Comparison of ENCODE assay signal across 22 cellular contexts in genomic region chr14:103223818-103224352, GRCh38.
DNase-seq lines count a peak whose midpoint lies in the region; ATAC-seq, FAIRE-seq and TF ChIP-seq lines count a peak whose summit lies in the region.
"Had no signal": no experiment of that assay in that cellular context is flagged by ENCODE, and none has a peak within 500 bp of the region (broad histone marks: within the 10 kb centered on the region; RNA-seq: fewer than 3 reads in every experiment).

No MANE protein-coding gene starts in this region.

- no peak overlapping the region for H3K56ac ChIP-seq in H1 (replicated peaks; ENCODE audit: insufficient read length, low read depth, low read length)

- no peak overlapping the region for H2AK5ac ChIP-seq in H1 (ENCODE audit: low read depth, low read length)

- TF ChIP-seq EP300 in H1 (IDR thresholded peaks at IDR 0.05; ENCODE audit: borderline replicate concordance in 1 of 2, low read depth in 2 of 2, low read length in 2 of 2), result no peak

- H3K9me3 ChIP-seq in H1 (ENCODE audit: insufficient read depth in 2 of 2, low read depth in 1 of 2, low read length in 1 of 2) (no peaks in the 10 kb centered on the region), osteoblast (ENCODE audit: low read depth, low read length) (no peaks in the 10 kb centered on the region), smooth muscle cell (replicated peaks; ENCODE audit: low read depth) (no peaks in the 10 kb centered on the region)
- H3K9me3 ChIP-seq: Caco-2, HAP-1 had no signal

- H3K9me2 ChIP-seq in GM23338 (ENCODE audit: insufficient read depth), result no peaks in the 10 kb centered on the region

- CTCF ChIA-PET in H1 (lab: Charles Lee; ENCODE audit: partially characterized antibody), result interaction anchor here (0.7 to 1.4 kb wide), 8 partner anchors 15 to 157 kb away, joined by 3 to 8 read pairs (median 4); partner anchors contain the start of gene TNFAIP2

- no peak overlapping the region for H3K4ac ChIP-seq in H1 (replicated peaks; ENCODE audit: insufficient read length, low read depth, low read length)

- H4K91ac ChIP-seq in H1 (replicated peaks; ENCODE audit: insufficient read length, low read length), result no peak overlapping the region

- no peak for FAIRE-seq in H1 (lab: Jason Lieb, UNC)
- FAIRE-seq: A204.1 had no signal

- H3K36me3 ChIP-seq in GM23338 (ENCODE audit: insufficient read depth) (no peaks in the 10 kb centered on the region), H1 (ENCODE audit: control insufficient read depth in 2 of 4, insufficient read depth in 4 of 4, low read length in 3 of 4) (no peaks in the 10 kb centered on the region), osteoblast (ENCODE audit: insufficient read depth, low read length) (no peaks in the 10 kb centered on the region), smooth muscle cell (ENCODE audit: low read depth) (no peaks in the 10 kb centered on the region)
- H3K36me3 ChIP-seq: HAP-1 had no signal

- H2BK5ac ChIP-seq in H1 (ENCODE audit: low read depth, low read length), result no peak overlapping the region

- H3K27me3 ChIP-seq in GM23338 (ENCODE audit: insufficient read depth), result peaks cover 37% of the 10 kb centered on the region
- H3K27me3 ChIP-seq in H1 (replicated peaks in 1 of 4; ENCODE audit: control insufficient read depth in 3 of 4, extremely low read depth in 1 of 4, insufficient read depth in 3 of 4, low read length in 3 of 4), result peaks cover 8 to 28% (median 22%) of the 10 kb centered on the region in 4 experiments
- H3K27me3 ChIP-seq in osteoblast (ENCODE audit: insufficient read depth, low read length), result peaks cover 45% of the 10 kb centered on the region
- H3K27me3 ChIP-seq in smooth muscle cell (ENCODE audit: low read depth), result no peaks in the 10 kb centered on the region

- peak overlapping the region; percentile 58; the same call in 1 of the 2 replicates for H4K8ac ChIP-seq in H1 (ENCODE audit: extremely low read depth, insufficient read depth, low read length)

- no peak for TF ChIP-seq RAD21 in H1 (IDR thresholded peaks at IDR 0.05 in 1 of 2, conservative IDR thresholded peaks at IDR 0.05 in 1 of 2; ENCODE audit: low read depth in 2 of 2, low read length in 2 of 2)

- no peak overlapping the region for H3K4me2 ChIP-seq in GM23338
- H3K4me2 ChIP-seq in H1 (ENCODE audit: insufficient read depth in 1 of 2, low read depth in 2 of 2, low read length in 2 of 2), result no peak overlapping the region
- no peak overlapping the region for H3K4me2 ChIP-seq in osteoblast (ENCODE audit: insufficient read depth, low read length)
- H3K4me2 ChIP-seq in smooth muscle cell, result no peak overlapping the region

- WGBS in H1 (ENCODE audit: extremely low coverage in 1 of 2, insufficient coverage in 1 of 2, insufficient read length in 1 of 2, insufficient replicate concordance in 2 of 2, low coverage in 1 of 2, low lambda C conversion rate in 2 of 2, missing lambda C conversion rate in 1 of 2), 2 experiments, result 94% methylated on average over 15 of the region's 15 CpGs; no CpG with 5 or more reads in 1 of the 2 experiments
- 95% methylated on average over 15 of the region's 15 CpGs for WGBS in smooth muscle cell (ENCODE audit: low lambda C conversion rate)

- POLR2A ChIA-PET in H1 (lab: Charles Lee; ENCODE audit: partially characterized antibody), result no interaction called here

- peaks cover 5% of the 10 kb centered on the region; the same call in 1 of the 2 replicates for H3K23me2 ChIP-seq in H1 (ENCODE audit: low read depth, low read length)

- no peak for DNase-seq in GM23338 (ENCODE audit: low spot score)
- DNase-seq in NCI-H82 treated with DMSO at 0.1 percent for 48 hours (lab: John Stamatoyannopoulos, UW; ENCODE audit: unreplicated experiment), result peak; percentile 30
- no peak for DNase-seq in H1 (ENCODE audit: low read depth in 1 of 2, low spot score in 2 of 2)
- DNase-seq in osteoblast (ENCODE audit: insufficient read length, low spot score, missing footprints), result peak; percentile 64
- DNase-seq in smooth muscle cell (lab: John Stamatoyannopoulos, UW; ENCODE audit: unreplicated experiment), result no peak
- DNase-seq in stimulated activated naive B cell treated with anti-CD40 and anti-IgM and Interleukin-4, amounts not matched to agents 10 μg/mL and 1 μg/mL and 100 μg/mL, for 72 hours, result no peak
- DNase-seq in activated naive CD8-positive, alpha-beta T cell treated with anti-CD3 and anti-CD28 coated beads, Interleukin-2, amount 50 U/mL, for 24 hours, result no peak
- DNase-seq: ACHN; Caco-2; CD4-positive, alpha-beta T cell; DMS153; DMS79; GDM1; GOT3; IMR-90; Karpas-422; KBM-7 had no signal

- ATAC-seq in GM23338, result no peak
- ATAC-seq in stimulated activated naive B cell treated with anti-CD40 and anti-IgM and Interleukin-4, amounts not matched to agents 10 μg/mL and 1 μg/mL and 100 μg/mL, for 72 hours (replicated peaks), result no peak
- ATAC-seq in activated naive CD8-positive, alpha-beta T cell treated with anti-CD3 and anti-CD28 coated beads, Interleukin-2, amount 50 U/mL, for 24 hours, result no peak
- no peak for ATAC-seq in HG02678 (IDR thresholded peaks at IDR 0.05; ENCODE audit: unreplicated experiment)

- no peaks in the 10 kb centered on the region for H3K79me1 ChIP-seq in H1 (ENCODE audit: low read depth, low read length)

- H3K4me1 ChIP-seq in GM23338 (ENCODE audit: insufficient read depth) (peaks cover 7% of the 10 kb centered on the region; the same call in 1 of the 2 replicates), H1 (replicated peaks in 1 of 4; ENCODE audit: control insufficient read depth in 3 of 4, insufficient read depth in 4 of 4, low read length in 3 of 4) (peaks cover 0 to 7% (median 4%) of the 10 kb centered on the region in 4 experiments; a peak in 4 of 7 replicates), osteoblast (ENCODE audit: insufficient read depth, low read length) (no peaks in the 10 kb centered on the region), smooth muscle cell (ENCODE audit: low read depth) (no peaks in the 10 kb centered on the region)
- H3K4me1 ChIP-seq: Caco-2, HAP-1 had no signal

- H3K27me3 Mint-ChIP-seq in GM23338 (ENCODE audit: insufficient read depth, low read depth, poor library complexity), result peaks cover 33% of the 10 kb centered on the region
- peaks cover 55 to 82% of the 10 kb centered on the region in 2 donors for H3K27me3 Mint-ChIP-seq in stimulated activated naive B cell treated with anti-CD40 and anti-IgM and Interleukin-4, amounts not matched to agents 10 μg/mL and 1 μg/mL and 100 μg/mL, for 72 hours
- H3K27me3 Mint-ChIP-seq in activated naive CD8-positive, alpha-beta T cell treated with anti-CD3 and anti-CD28 coated beads, Interleukin-2, amount 50 U/mL, for 24 hours, result peaks cover 42% of the 10 kb centered on the region

- no peaks in the 10 kb centered on the region for H4K20me1 ChIP-seq in GM23338 (replicated peaks; ENCODE audit: insufficient read depth)
- H4K20me1 ChIP-seq in H1 (replicated peaks in 1 of 2; ENCODE audit: control insufficient read depth in 1 of 2, insufficient read depth in 2 of 2, low read length in 2 of 2), result no peaks in the 10 kb centered on the region
- no peaks in the 10 kb centered on the region for H4K20me1 ChIP-seq in osteoblast (ENCODE audit: insufficient read depth, low read length)
- H4K20me1 ChIP-seq in smooth muscle cell (ENCODE audit: low read depth), result no peaks in the 10 kb centered on the region

- H3K9me3 Mint-ChIP-seq in GM23338, result no peaks in the 10 kb centered on the region
- H3K9me3 Mint-ChIP-seq in stimulated activated naive B cell treated with anti-CD40 and anti-IgM and Interleukin-4, amounts not matched to agents 10 μg/mL and 1 μg/mL and 100 μg/mL, for 72 hours, result no peaks in the 10 kb centered on the region
- H3K9me3 Mint-ChIP-seq in activated naive CD8-positive, alpha-beta T cell treated with anti-CD3 and anti-CD28 coated beads, Interleukin-2, amount 50 U/mL, for 24 hours, result no peaks in the 10 kb centered on the region
- H3K9me3 Mint-ChIP-seq: CD4-positive, alpha-beta T cell had no signal

- no peak overlapping the region; the same call in 1 of the 2 replicates for H2BK15ac ChIP-seq in H1 (ENCODE audit: low read length)

- H3K79me2 ChIP-seq in GM23338 (replicated peaks; ENCODE audit: insufficient read depth) (no peaks in the 10 kb centered on the region), H1 (ENCODE audit: control insufficient read depth in 1 of 2, insufficient read depth in 2 of 2, low read length in 2 of 2) (no peaks in the 10 kb centered on the region), osteoblast (ENCODE audit: insufficient read depth, low read length) (no peaks in the 10 kb centered on the region), smooth muscle cell (ENCODE audit: low read depth) (no peaks in the 10 kb centered on the region)

- peak overlapping the region; percentile 71; the same call in 1 of the 2 replicates for H3K18ac ChIP-seq in H1 (ENCODE audit: extremely low read depth, low read length)

- no peak overlapping the region for H3K27ac ChIP-seq in GM23338 (ENCODE audit: low read depth)
- H3K27ac ChIP-seq in H1 (ENCODE audit: low read depth, low read length), result no peak overlapping the region
- H3K27ac ChIP-seq in osteoblast (ENCODE audit: low read depth, low read length), result no peak overlapping the region
- H3K27ac ChIP-seq in smooth muscle cell (ENCODE audit: low read depth), result no peak overlapping the region
- H3K27ac ChIP-seq: C4-2B, HL-60 had no signal

- no peaks in the 10 kb centered on the region; the same call in 2 of the 3 replicates for H3K36me3 Mint-ChIP-seq in GM23338 (ENCODE audit: low read depth)
- no peaks in the 10 kb centered on the region for H3K36me3 Mint-ChIP-seq in stimulated activated naive B cell treated with anti-CD40 and anti-IgM and Interleukin-4, amounts not matched to agents 10 μg/mL and 1 μg/mL and 100 μg/mL, for 72 hours
- H3K36me3 Mint-ChIP-seq in activated naive CD8-positive, alpha-beta T cell treated with anti-CD3 and anti-CD28 coated beads, Interleukin-2, amount 50 U/mL, for 24 hours (ENCODE audit: low read depth), result no peaks in the 10 kb centered on the region

- no peak overlapping the region for H2BK120ac ChIP-seq in H1 (replicated peaks; ENCODE audit: low read depth, low read length)

- no peak overlapping the region for H2BK12ac ChIP-seq in H1 (ENCODE audit: low read depth, low read length)

- H2AFZ ChIP-seq in GM23338 (peak overlapping the region; percentile 47; the same call in 1 of the 2 replicates), H1 (ENCODE audit: low read length) (no peak overlapping the region), osteoblast (ENCODE audit: low read length) (no peak overlapping the region), smooth muscle cell (ENCODE audit: low read depth) (no peak overlapping the region)

- H3K27ac Mint-ChIP-seq in GM23338, result no peak overlapping the region
- H3K27ac Mint-ChIP-seq in stimulated activated naive B cell treated with anti-CD40 and anti-IgM and Interleukin-4, amounts not matched to agents 10 μg/mL and 1 μg/mL and 100 μg/mL, for 72 hours, result no peak overlapping the region
- no peak overlapping the region for H3K27ac Mint-ChIP-seq in activated naive CD8-positive, alpha-beta T cell treated with anti-CD3 and anti-CD28 coated beads, Interleukin-2, amount 50 U/mL, for 24 hours
- H3K27ac Mint-ChIP-seq: CD4-positive, alpha-beta T cell had no signal

- no peak overlapping the region for H3K4me3 Mint-ChIP-seq in GM23338
- H3K4me3 Mint-ChIP-seq in stimulated activated naive B cell treated with anti-CD40 and anti-IgM and Interleukin-4, amounts not matched to agents 10 μg/mL and 1 μg/mL and 100 μg/mL, for 72 hours, result no peak overlapping the region
- no peak overlapping the region for H3K4me3 Mint-ChIP-seq in activated naive CD8-positive, alpha-beta T cell treated with anti-CD3 and anti-CD28 coated beads, Interleukin-2, amount 50 U/mL, for 24 hours
- H3K4me3 Mint-ChIP-seq: CD4-positive, alpha-beta T cell had no signal

- H4K5ac ChIP-seq in H1 (ENCODE audit: insufficient read length, low read depth, low read length), result no peak overlapping the region

- TF ChIP-seq POLR2A in H1 (IDR thresholded peaks at IDR 0.05; ENCODE audit: control extremely low read depth in 1 of 2, low read depth in 2 of 2, low read length in 2 of 2), result no peak

- H3K9ac ChIP-seq in H1 (replicated peaks in 1 of 4; ENCODE audit: extremely low read depth in 1 of 4, low read depth in 3 of 4, low read length in 3 of 4), result no peak overlapping the region
- no peak overlapping the region for H3K9ac ChIP-seq in smooth muscle cell (ENCODE audit: low read depth)

- TF ChIP-seq CTCF in GM23338 (conservative IDR thresholded peaks at IDR 0.05; ENCODE audit: low read depth in 2 of 2), result no peak
- TF ChIP-seq CTCF in H1 (IDR thresholded peaks at IDR 0.05; ENCODE audit: control extremely low read depth in 1 of 3, insufficient read depth in 1 of 3, low read depth in 1 of 3, low read length in 3 of 3), result no peak
- no peak for TF ChIP-seq CTCF in osteoblast (IDR thresholded peaks at IDR 0.05; ENCODE audit: extremely low read depth, low read depth, low read length)
- no peak for TF ChIP-seq CTCF in smooth muscle cell (IDR thresholded peaks at IDR 0.05; ENCODE audit: borderline replicate concordance, insufficient read depth, poor library complexity, severe bottlenecking)

- H2BK20ac ChIP-seq in H1 (ENCODE audit: low read length), result no peak overlapping the region

- H3F3A ChIP-seq in GM23338 (replicated peaks; ENCODE audit: low read depth) (0 out of 2 replicates have a peak, but pooled peaks cover 4% of the 10 kb centered on the region), smooth muscle cell (ENCODE audit: low read depth) (no peaks in the 10 kb centered on the region)

- no peak overlapping the region for H3K14ac ChIP-seq in H1 (ENCODE audit: insufficient read length)

- H3K4me3 ChIP-seq in GM23338 (no peak overlapping the region), H1 (ENCODE audit: extremely low read depth in 1 of 4, insufficient read depth in 2 of 4, low read depth in 3 of 4, low read length in 4 of 4) (no peak overlapping the region), osteoblast (ENCODE audit: insufficient read depth, low read length) (no peak overlapping the region), smooth muscle cell (no peak overlapping the region)
- H3K4me3 ChIP-seq: HAP-1 had no signal

- H3K4me1 Mint-ChIP-seq in GM23338, result peaks cover 20% of the 10 kb centered on the region
- H3K4me1 Mint-ChIP-seq in stimulated activated naive B cell treated with anti-CD40 and anti-IgM and Interleukin-4, amounts not matched to agents 10 μg/mL and 1 μg/mL and 100 μg/mL, for 72 hours, result no peaks in the 10 kb centered on the region
- no peaks in the 10 kb centered on the region for H3K4me1 Mint-ChIP-seq in activated naive CD8-positive, alpha-beta T cell treated with anti-CD3 and anti-CD28 coated beads, Interleukin-2, amount 50 U/mL, for 24 hours

- H3K23ac ChIP-seq in H1 (ENCODE audit: insufficient read length), result no peak overlapping the region

Comparison
In these comparisons a context has a peak if more than half of its experiments do, and no peak if none do; other contexts are left out.
1. DNase-seq: peak in NCI-H82 treated with DMSO at 0.1 percent for 48 hours (single experiment) and osteoblast (single experiment); none in GM23338 (single experiment), H1 (0 of 2), smooth muscle cell (single experiment), stimulated activated naive B cell treated with anti-CD40 and anti-IgM and Interleukin-4, amounts not matched to agents 10 μg/mL and 1 μg/mL and 100 μg/mL, for 72 hours (single experiment) and activated naive CD8-positive, alpha-beta T cell treated with anti-CD3 and anti-CD28 coated beads, Interleukin-2, amount 50 U/mL, for 24 hours (single experiment).